In the genomic region with DNA sequence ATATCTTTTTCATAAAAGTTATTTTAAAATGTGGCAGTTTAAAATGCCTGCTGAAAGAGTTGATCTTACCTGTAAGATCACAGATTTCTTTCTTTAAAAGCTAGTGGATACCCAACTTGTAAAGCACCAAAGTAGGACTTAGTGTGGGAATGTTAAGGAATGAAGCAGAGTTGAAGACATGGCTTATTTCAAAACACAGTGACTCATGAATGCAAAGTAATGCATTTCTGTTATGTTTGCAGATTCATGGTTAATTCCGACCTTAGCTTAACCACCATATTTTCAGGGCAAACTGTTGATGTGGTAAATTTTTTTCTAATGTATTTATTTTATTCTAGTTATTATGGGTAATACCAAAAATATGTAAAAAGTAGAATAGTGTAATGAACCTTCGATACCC, we compare ENCODE assay signal across 18 cellular contexts.
DNase-seq lines count a peak whose midpoint lies in the region; ATAC-seq and TF ChIP-seq lines count a peak whose summit lies in the region.
"Had no signal": no experiment of that assay in that cellular context is flagged by ENCODE, and none has a peak within 500 bp of the region (broad histone marks: within the 10 kb centered on the region; RNA-seq: fewer than 3 reads in every experiment).

No MANE protein-coding gene starts in this region.

- no peak overlapping the region for H3K4me3 ChIP-seq in brain microvascular endothelial cell (ENCODE audit: low read depth, low read length)
- H3K4me3 ChIP-seq: thyroid gland had no signal

- POLR2A ChIA-PET in HEK293T (lab: Yijun Ruan, JAX): no interaction called here

- TF ChIP-seq CTCF in HFFc6 (IDR thresholded peaks at IDR 0.05) (no peak), brain microvascular endothelial cell (IDR thresholded peaks at IDR 0.05; ENCODE audit: low read depth, low read length, missing control alignments) (no peak), foreskin keratinocyte (conservative IDR thresholded peaks at IDR 0.05) (no peak)

- peak; percentile 64 for DNase-seq in HFFc6
- DNase-seq in brain microvascular endothelial cell: peak; percentile 39
- DNase-seq in foreskin keratinocyte: peak in 1 of 2 donors; percentile 59
- no peak for DNase-seq in HEK293T (ENCODE audit: extremely low spot score)
- no peak for DNase-seq in NCI-H2171 treated with DMSO at 0.1 percent for 48 hours (lab: John Stamatoyannopoulos, UW)
- no peak for DNase-seq in SIG-M5 treated with dmso at 0.1 percent for 504 hours (lab: John Stamatoyannopoulos, UW; ENCODE audit: unreplicated experiment)
- DNase-seq: activated CD8-positive, alpha-beta memory T cell treated with anti-CD3 and anti-CD28 coated beads for 24 hours; CD8-positive, alpha-beta memory T cell; left cardiac atrium; NCI-H146; occipital lobe; Right ventricle myocardium superior; small intestine; T-helper 1 cell; thyroid gland; WERI-Rb-1 had no signal

- no peaks in the 10 kb centered on the region for H3K27me3 ChIP-seq in brain microvascular endothelial cell (replicated peaks)
- H3K27me3 ChIP-seq in foreskin keratinocyte: no peaks in the 10 kb centered on the region
- H3K27me3 ChIP-seq: thyroid gland had no signal

- H3K27ac ChIP-seq in brain microvascular endothelial cell (peak overlapping the region; percentile 31), foreskin keratinocyte (peak overlapping the region; percentile 35)
- H3K27ac ChIP-seq: thyroid gland, WERI-Rb-1 had no signal

- no peaks in the 10 kb centered on the region for H3K36me3 ChIP-seq in brain microvascular endothelial cell (replicated peaks)
- H3K36me3 ChIP-seq: thyroid gland, WERI-Rb-1 had no signal

- in situ Hi-C loops in brain microvascular endothelial cell (cut with HindIII; ENCODE audit: low pct_ligation_motif_present, low sequenced_read_pairs): no loop called here

- no peaks in the 10 kb centered on the region; the same call in 1 of the 2 replicates for H3K27me3 Mint-ChIP-seq in HFFc6 (ENCODE audit: insufficient read depth)
- H3K27me3 Mint-ChIP-seq: CD8-positive, alpha-beta memory T cell; dendritic cell treated with granulocyte-macrophage colony-stimulating factor and Interleukin-4, amounts not matched to agents 40 ng/mL and 50 ng/mL, for 4 days had no signal

- CTCF ChIA-PET in HEK293T (lab: Yijun Ruan, JAX): no interaction called here

- TF ChIP-seq POLR2A in GM18505 (IDR thresholded peaks at IDR 0.05; ENCODE audit: borderline replicate concordance, extremely low read depth, insufficient read depth, insufficient read length): no peak

- H3K9me3 Mint-ChIP-seq in HFFc6: no peaks in the 10 kb centered on the region
- H3K9me3 Mint-ChIP-seq: CD8-positive, alpha-beta memory T cell; dendritic cell treated with granulocyte-macrophage colony-stimulating factor and Interleukin-4, amounts not matched to agents 40 ng/mL and 50 ng/mL, for 4 days had no signal

- H3K4me1 Mint-ChIP-seq in HFFc6 (ENCODE audit: low read depth): peaks cover 30% of the 10 kb centered on the region
- H3K4me1 Mint-ChIP-seq: CD8-positive, alpha-beta memory T cell had no signal

- peak overlapping the region; percentile 91 for H3K27ac Mint-ChIP-seq in HFFc6
- H3K27ac Mint-ChIP-seq: CD8-positive, alpha-beta memory T cell; dendritic cell treated with granulocyte-macrophage colony-stimulating factor and Interleukin-4, amounts not matched to agents 40 ng/mL and 50 ng/mL, for 4 days had no signal

- no peak overlapping the region for H3K4me3 Mint-ChIP-seq in HFFc6
- H3K4me3 Mint-ChIP-seq: CD8-positive, alpha-beta memory T cell; dendritic cell treated with granulocyte-macrophage colony-stimulating factor and Interleukin-4, amounts not matched to agents 40 ng/mL and 50 ng/mL, for 4 days had no signal

- peaks cover 6% of the 10 kb centered on the region for H3K4me1 ChIP-seq in foreskin keratinocyte
- H3K4me1 ChIP-seq: thyroid gland had no signal

- peaks cover 8% of the 10 kb centered on the region; the same call in 1 of the 2 replicates for H3K36me3 Mint-ChIP-seq in HFFc6 (ENCODE audit: low read depth)

- no peak for ATAC-seq in foreskin keratinocyte
- no peak for ATAC-seq in GM18505 (IDR thresholded peaks at IDR 0.05; ENCODE audit: unreplicated experiment)
- ATAC-seq: left cardiac atrium had no signal

TF ChIP-seq in HEK293T, 16 proteins besides CTCF, POLR2A, EP300 and RAD21:
- TF ChIP-seq ELF4 (IDR thresholded peaks at IDR 0.05) (no peak), FOXA1 (IDR thresholded peaks at IDR 0.05) (no peak), SP1 (IDR thresholded peaks at IDR 0.05) (no peak), SUZ12 (IDR thresholded peaks at IDR 0.05) (no peak)

Comparison
In these comparisons a context has a peak if more than half of its experiments do, and no peak if none do; other contexts are left out.
1. DNase-seq: peak in HFFc6 (single experiment) and brain microvascular endothelial cell (single experiment); none in HEK293T (single experiment), NCI-H2171 treated with DMSO at 0.1 percent for 48 hours (single experiment) and SIG-M5 treated with dmso at 0.1 percent for 504 hours (single experiment).